Comparison of ENCODE assay signal across 1 cellular context in the genomic region with DNA sequence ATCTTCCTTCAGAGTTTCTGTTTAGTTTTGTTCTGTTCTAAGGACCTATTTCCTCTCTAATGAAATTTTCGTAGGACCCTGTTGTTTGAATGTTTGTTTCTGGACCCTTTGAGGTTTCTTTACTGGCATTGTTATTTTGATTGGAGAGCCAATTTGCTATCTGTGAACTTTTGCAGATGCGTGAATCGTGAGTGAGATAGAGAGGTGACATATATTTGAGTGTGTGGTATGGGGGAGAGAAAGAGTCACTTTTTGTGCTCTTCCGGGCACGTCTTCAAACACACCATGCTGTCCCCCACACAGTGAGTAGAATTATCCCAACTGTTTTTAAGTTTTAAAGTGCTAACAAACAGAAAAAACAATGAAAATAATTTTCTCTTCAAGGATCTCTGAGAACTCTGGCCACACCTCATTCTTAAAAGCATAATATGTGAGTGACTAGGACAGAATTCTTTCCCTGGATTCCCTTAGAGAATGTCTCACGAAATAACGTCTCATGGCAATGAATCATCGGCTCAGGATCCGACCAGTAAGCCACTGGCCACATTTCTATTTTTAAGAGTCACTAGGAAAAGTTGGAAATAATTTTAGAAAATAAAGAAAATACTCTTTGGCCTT.
TF ChIP-seq lines count a peak whose summit lies in the region.

No MANE protein-coding gene starts in this region.

TF ChIP-seq in WTC11, 78 proteins besides CTCF, POLR2A, EP300 and RAD21 (continued from another document):
- TF ChIP-seq NFATC4 (CRISPR knock-in tag; IDR thresholded peaks at IDR 0.05), result no peak
